In genomic region chr1:917076-917459, GRCh38 we compare ENCODE assay signal across 1 cellular context.
TF ChIP-seq lines count a peak whose summit lies in the region.

No MANE protein-coding gene starts in this region.

TF ChIP-seq in K562, 482 proteins besides CTCF, POLR2A, EP300 and RAD21:
- TF ChIP-seq BHLHE40 (IDR thresholded peaks at IDR 0.05; ENCODE audit: low read length) (no peak), IRF2 (CRISPR knock-in tag; IDR thresholded peaks at IDR 0.05) (no peak), PRDM10 (IDR thresholded peaks at IDR 0.05; ENCODE audit: partially characterized antibody) (no peak), POLR2H (tag; IDR thresholded peaks at IDR 0.05; ENCODE audit: low read depth) (no peak), HMGN3 (IDR thresholded peaks at IDR 0.05; ENCODE audit: borderline replicate concordance, extremely low read depth, insufficient read length, low read depth, low read length) (peak; percentile 35), SAFB2 (IDR thresholded peaks at IDR 0.05; ENCODE audit: borderline replicate concordance, low read depth, low read length, severe bottlenecking) (no peak), HNRNPK (IDR thresholded peaks at IDR 0.05; ENCODE audit: low read depth, low read length, poor library complexity, severe bottlenecking) (no peak), AFF1 (IDR thresholded peaks at IDR 0.05; ENCODE audit: low read depth in 1 of 2, partially characterized antibody in 2 of 2) (no peak), FOXK1 (CRISPR knock-in tag; IDR thresholded peaks at IDR 0.05; ENCODE audit: borderline replicate concordance) (0 out of 2 replicates have a peak, but pooled peaks have one; percentile 35), MGA (IDR thresholded peaks at IDR 0.05) (no peak), PCBP2 (IDR thresholded peaks at IDR 0.05; ENCODE audit: low read depth, low read length, poor library complexity, severe bottlenecking) (no peak)
